ENCODE assay signal across 1 cellular context in the genomic region with DNA sequence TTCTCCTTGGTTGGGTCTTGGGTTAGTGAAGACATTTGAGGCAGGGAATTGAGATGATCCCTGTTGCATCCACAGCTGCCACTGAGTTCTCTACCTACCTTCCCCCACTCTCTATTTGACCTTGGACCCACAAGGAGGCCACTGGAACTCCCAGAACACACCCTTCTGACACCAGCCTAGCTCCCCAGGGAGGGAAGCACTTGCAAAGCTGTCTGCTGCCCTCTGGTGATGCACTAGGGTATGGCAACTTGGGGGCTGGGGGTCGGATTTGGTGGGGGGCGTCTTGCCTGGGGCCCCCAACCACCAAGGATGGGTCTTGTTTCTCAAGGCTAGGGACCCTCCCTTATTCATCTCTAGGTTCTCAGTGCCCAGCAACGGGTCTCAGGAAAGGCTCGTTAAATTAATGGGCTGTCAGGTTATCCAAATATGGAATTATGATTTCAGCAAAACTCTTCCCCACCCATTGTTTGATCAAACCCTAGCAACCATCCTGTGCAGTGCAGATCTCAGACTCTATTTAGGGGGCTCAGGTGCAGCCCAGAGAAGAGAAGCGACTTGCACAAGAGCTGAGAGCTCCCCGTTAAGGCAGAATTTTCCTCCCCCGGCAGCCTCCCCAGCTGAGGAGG.
TF ChIP-seq lines count a peak whose summit lies in the region.

No MANE protein-coding gene starts in this region.

TF ChIP-seq in GM23338, 12 proteins besides CTCF, POLR2A, EP300 and RAD21 (continued from another document):
- TF ChIP-seq REST (IDR thresholded peaks at IDR 0.05; ENCODE audit: unreplicated experiment): no peak
